In genomic region chr1:204411451-204412245, GRCh38 we compare ENCODE assay signal across 1 cellular context.
TF ChIP-seq lines count a peak whose summit lies in the region.

Gene PPP1R15B (minus strand): TSS chr1:204411817. CDS start chr1:204411411, 406 bp downstream.

TF ChIP-seq in HepG2, 621 proteins besides CTCF, POLR2A, EP300 and RAD21 (continued from another document and continues in another):
- peak; percentile 83; the same call in 1 of the 2 replicates for TF ChIP-seq ZBTB4 (CRISPR knock-in tag; IDR thresholded peaks at IDR 0.05; ENCODE audit: borderline replicate concordance)
- peak; percentile 54; the same call in 1 of the 2 replicates for TF ChIP-seq ZHX1 (CRISPR knock-in tag; IDR thresholded peaks at IDR 0.05; ENCODE audit: low read depth)
- TF ChIP-seq ZNF260 (CRISPR knock-in tag; IDR thresholded peaks at IDR 0.05; ENCODE audit: borderline replicate concordance, low read depth) = no peak
- peak; percentile 24; the same call in 1 of the 2 replicates for TF ChIP-seq CBFB (CRISPR knock-in tag; IDR thresholded peaks at IDR 0.05)
- TF ChIP-seq ZNF7 (CRISPR knock-in tag; IDR thresholded peaks at IDR 0.05) = no peak
- TF ChIP-seq NFKB2 (CRISPR knock-in tag; IDR thresholded peaks at IDR 0.05; ENCODE audit: borderline replicate concordance) = peak; percentile 66; the same call in 1 of the 2 replicates
- TF ChIP-seq ZBTB10 (CRISPR knock-in tag; IDR thresholded peaks at IDR 0.05; ENCODE audit: borderline replicate concordance) = no peak
- no peak for TF ChIP-seq IRF1 (CRISPR knock-in tag; IDR thresholded peaks at IDR 0.05; ENCODE audit: low read depth)
- no peak for TF ChIP-seq USF2 (IDR thresholded peaks at IDR 0.05; ENCODE audit: low read depth, low read length)
- peak; percentile 51; the same call in 1 of the 2 replicates for TF ChIP-seq USF2 (CRISPR knock-in tag; IDR thresholded peaks at IDR 0.05; ENCODE audit: borderline replicate concordance)
- TF ChIP-seq GFI1 (CRISPR knock-in tag; IDR thresholded peaks at IDR 0.05; ENCODE audit: borderline replicate concordance) = peak; percentile 47; the same call in 1 of the 2 replicates
- peak; percentile 11; the same call in 1 of the 2 replicates for TF ChIP-seq FOXA3 (CRISPR knock-in tag; IDR thresholded peaks at IDR 0.05)
- TF ChIP-seq IRX3 (CRISPR knock-in tag; IDR thresholded peaks at IDR 0.05; ENCODE audit: borderline replicate concordance, low read depth) = no peak
- TF ChIP-seq MYC (CRISPR knock-in tag; IDR thresholded peaks at IDR 0.05; ENCODE audit: borderline replicate concordance) = peak; percentile 62; the same call in 1 of the 2 replicates
- TF ChIP-seq ZUFSP (CRISPR knock-in tag; IDR thresholded peaks at IDR 0.05; ENCODE audit: borderline replicate concordance) = no peak
- peak; percentile 19; the same call in 1 of the 2 replicates for TF ChIP-seq ZNF3 (CRISPR knock-in tag; IDR thresholded peaks at IDR 0.05)
- peak; percentile 90 for TF ChIP-seq AGO2 (optimal IDR thresholded peaks at IDR 0.05; ENCODE audit: low read depth, low read length)
- TF ChIP-seq ZBTB2 (CRISPR knock-in tag; IDR thresholded peaks at IDR 0.05; ENCODE audit: low read depth) = peak; percentile 70
- TF ChIP-seq ZNF691 (CRISPR knock-in tag; IDR thresholded peaks at IDR 0.05; ENCODE audit: borderline replicate concordance, low read depth) = peak; percentile 66; the same call in 1 of the 2 replicates
- TF ChIP-seq NR2F6 (IDR thresholded peaks at IDR 0.05) = peak; percentile 69; the same call in 1 of the 2 replicates
- peak; percentile 50; the same call in 1 of the 2 replicates for TF ChIP-seq NR2F6 (CRISPR knock-in tag; IDR thresholded peaks at IDR 0.05)
- TF ChIP-seq ZNF879 (CRISPR knock-in tag; IDR thresholded peaks at IDR 0.05) = peak; percentile 38; the same call in 1 of the 2 replicates
- no peak; the same call in 1 of the 2 replicates for TF ChIP-seq BORCS8-MEF2B (CRISPR knock-in tag; IDR thresholded peaks at IDR 0.05)
- TF ChIP-seq MLLT10 (CRISPR knock-in tag; IDR thresholded peaks at IDR 0.05) = 0 out of 2 replicates have a peak, but pooled peaks have one; percentile 24
- 0 out of 2 replicates have a peak, but pooled peaks have one; percentile 24 for TF ChIP-seq ZNF816 (CRISPR knock-in tag; IDR thresholded peaks at IDR 0.05; ENCODE audit: borderline replicate concordance)
- peak; percentile 50; the same call in 1 of the 2 replicates for TF ChIP-seq POGK (CRISPR knock-in tag; conservative IDR thresholded peaks at IDR 0.05)
- TF ChIP-seq NR2C2 (CRISPR knock-in tag; IDR thresholded peaks at IDR 0.05; ENCODE audit: borderline replicate concordance) = peak; percentile 69; the same call in 1 of the 2 replicates
- TF ChIP-seq TBX3 (IDR thresholded peaks at IDR 0.05; ENCODE audit: borderline replicate concordance) = no peak
- TF ChIP-seq ZKSCAN1 (IDR thresholded peaks at IDR 0.05; ENCODE audit: low read length) = no peak
- TF ChIP-seq DDIT3 (CRISPR knock-in tag; IDR thresholded peaks at IDR 0.05) = no peak
- TF ChIP-seq TERF1 (CRISPR knock-in tag; IDR thresholded peaks at IDR 0.05) = no peak
